Comparison of ENCODE assay signal across 21 cellular contexts in genomic region chr2:25650249-25650648, GRCh38.
"Had no signal": no experiment of that assay in that cellular context is flagged by ENCODE, and none has a peak within 500 bp of the region (broad histone marks: within the 10 kb centered on the region; RNA-seq: fewer than 3 reads in every experiment).

No MANE protein-coding gene starts in this region.

- H3K4me3 ChIP-seq: hepatocyte, upper lobe of left lung had no signal

- H3K4me2 ChIP-seq: hepatocyte had no signal

- H3K27me3 ChIP-seq: hepatocyte, upper lobe of left lung had no signal

- H3K9me3 ChIP-seq: upper lobe of left lung had no signal

- DNase-seq: activated CD4-positive, alpha-beta T cell treated with anti-CD3 and anti-CD28 coated beads for 1 hour; activated CD8-positive, alpha-beta memory T cell treated with anti-CD3 and anti-CD28 coated beads for 24 hours; activated CD8-positive, alpha-beta memory T cell treated with anti-CD3 and anti-CD28 coated beads, Interleukin-2, amount 50 U/mL, for 48 hours; activated naive CD4-positive, alpha-beta T cell treated with Interleukin-2 at 50 U/mL for 16 hours; activated naive CD8-positive, alpha-beta T cell treated with anti-CD3 and anti-CD28 coated beads for 36 hours; activated T-cell treated with anti-CD3 and anti-CD28 coated beads, Interleukin-2, amount 50 U/mL, for 48 hours; amniotic stem cell; cerebellar nuclear complex; effector CD8-positive, alpha-beta T cell; foreskin melanocyte; glutamatergic neuron; immature natural killer cell; stimulated activated CD4-positive, alpha-beta T cell treated with anti-CD3 and anti-CD28 coated beads, Interleukin-4, amount 100 ng/mL, for 24 hours; stimulated activated naive CD8-positive, alpha-beta T cell treated with anti-CD3 and anti-CD28 coated beads, Interleukin-15, Interleukin-2, amounts not matched to agents 100 U/mL and 50 U/mL, for 24 hours; T-cell; WERI-Rb-1 had no signal

- H2AFZ ChIP-seq: hepatocyte had no signal

- H3K36me3 ChIP-seq: upper lobe of left lung had no signal

- FAIRE-seq: bronchial epithelial cell, TTC549 had no signal

- ATAC-seq: left lobe of liver; stimulated activated naive CD8-positive, alpha-beta T cell treated with anti-CD3 and anti-CD28 coated beads, Interleukin-15, Interleukin-2, amounts not matched to agents 100 U/mL and 50 U/mL, for 24 hours; T-cell had no signal

- H3K4me1 ChIP-seq: upper lobe of left lung had no signal

- H3K27ac ChIP-seq: hepatocyte, WERI-Rb-1 had no signal
